In genomic region chr11:204587-205109, GRCh38 we compare ENCODE assay signal across 19 cellular contexts. TPM values are rescaled to one million over a fixed set of nuclear protein-coding genes. Genes with fewer than 3 reads are reported as not detected.
DNase-seq lines count a peak whose midpoint lies in the region; ATAC-seq and TF ChIP-seq lines count a peak whose summit lies in the region.
"Had no signal": no experiment of that assay in that cellular context is flagged by ENCODE, and none has a peak within 500 bp of the region (broad histone marks: within the 10 kb centered on the region; RNA-seq: fewer than 3 reads in every experiment).

No MANE protein-coding gene starts in this region.

- H3K4me3 ChIP-seq in GM23248 = no peak overlapping the region

- CTCF ChIA-PET in activated CD8-positive, alpha-beta memory T cell treated with anti-CD3 and anti-CD28 coated beads, Interleukin-2, amount 10 ng/mL, durations not matched to agents 7 days and 5 days (lab: Charles Lee) = no interaction called here

- no peaks in the 10 kb centered on the region for H3K9me3 Mint-ChIP-seq in activated CD8-positive, alpha-beta memory T cell treated with anti-CD3 and anti-CD28 coated beads, Interleukin-2, amount 10 ng/mL, durations not matched to agents 7 days and 5 days (ENCODE audit: low read depth)
- H3K9me3 Mint-ChIP-seq in chondrocyte (ENCODE audit: low read depth) = no peaks in the 10 kb centered on the region

- no peak overlapping the region for H3K27ac Mint-ChIP-seq in activated CD8-positive, alpha-beta memory T cell treated with anti-CD3 and anti-CD28 coated beads, Interleukin-2, amount 10 ng/mL, durations not matched to agents 7 days and 5 days
- no peak overlapping the region for H3K27ac Mint-ChIP-seq in chondrocyte (ENCODE audit: unreplicated experiment)

- peaks cover 30% of the 10 kb centered on the region for H3F3A ChIP-seq in GM23248 (ENCODE audit: insufficient read depth)

- peaks cover 68% of the 10 kb centered on the region for H3K79me2 ChIP-seq in GM23248 (ENCODE audit: insufficient read depth)

- no peaks in the 10 kb centered on the region for H3K9me2 ChIP-seq in GM23248 (ENCODE audit: insufficient read depth)

- in situ Hi-C loops in GM23248 (cut with MboI) = no loop called here

- no peaks in the 10 kb centered on the region for H4K20me1 ChIP-seq in GM23248 (ENCODE audit: insufficient read depth)

- H3K4me2 ChIP-seq in GM23248 (ENCODE audit: unreplicated experiment) = no peak overlapping the region

- H3K36me3 ChIP-seq in GM23248 (ENCODE audit: low read depth) = peaks cover 13% of the 10 kb centered on the region; the same call in 1 of the 2 replicates

- peak overlapping the region; percentile 6; the same call in 1 of the 2 replicates for H3K9ac ChIP-seq in GM23248

- no peaks in the 10 kb centered on the region for H3K9me3 ChIP-seq in GM23248 (ENCODE audit: low read depth)
- H3K9me3 ChIP-seq: Caco-2, psoas muscle had no signal

- no peaks in the 10 kb centered on the region for H3K27me3 Mint-ChIP-seq in activated CD8-positive, alpha-beta memory T cell treated with anti-CD3 and anti-CD28 coated beads, Interleukin-2, amount 10 ng/mL, durations not matched to agents 7 days and 5 days
- no peaks in the 10 kb centered on the region for H3K27me3 Mint-ChIP-seq in chondrocyte (ENCODE audit: low read depth)

- 76 to 79% methylated on average over 11 to 12 of the region's 12 CpGs for whole genome bisulfite sequencing in GM23248 (ENCODE audit: low coverage in 1 of 2, low lambda C conversion rate in 2 of 2, missing lambda C conversion rate in 2 of 2), 2 experiments

- ATAC-seq in activated CD8-positive, alpha-beta memory T cell treated with anti-CD3 and anti-CD28 coated beads, Interleukin-2, amount 10 ng/mL, durations not matched to agents 7 days and 5 days = no peak
- no peak for ATAC-seq in foreskin keratinocyte
- ATAC-seq: left colon, psoas muscle had no signal

- H3K27ac ChIP-seq in GM23248 (no peak overlapping the region), foreskin keratinocyte (no peak overlapping the region)

- H3K4me3 Mint-ChIP-seq in activated CD8-positive, alpha-beta memory T cell treated with anti-CD3 and anti-CD28 coated beads, Interleukin-2, amount 10 ng/mL, durations not matched to agents 7 days and 5 days = no peak overlapping the region
- H3K4me3 Mint-ChIP-seq in chondrocyte (ENCODE audit: unreplicated experiment) = no peak overlapping the region

- TF ChIP-seq CTCF in chondrocyte (IDR thresholded peaks at IDR 0.05) = no peak
- TF ChIP-seq CTCF in foreskin keratinocyte (conservative IDR thresholded peaks at IDR 0.05) = no peak

- H2AFZ ChIP-seq in GM23248 = no peak overlapping the region

- intact Hi-C loops in posterior vena cava (cut with DNase I) = loop anchor here in 1 of 2 donors (10.0 kb wide), 1 partner anchor 160 kb away; the partner anchor contains the start of gene B4GALNT4

- H3K4me1 ChIP-seq in GM23248 (ENCODE audit: insufficient read depth) (peaks cover 15% of the 10 kb centered on the region), foreskin keratinocyte (no peaks in the 10 kb centered on the region)

- no peaks in the 10 kb centered on the region for H3K27me3 ChIP-seq in GM23248 (replicated peaks; ENCODE audit: insufficient read depth)
- no peaks in the 10 kb centered on the region for H3K27me3 ChIP-seq in foreskin keratinocyte

- H3K36me3 Mint-ChIP-seq in activated CD8-positive, alpha-beta memory T cell treated with anti-CD3 and anti-CD28 coated beads, Interleukin-2, amount 10 ng/mL, durations not matched to agents 7 days and 5 days = peaks cover 6% of the 10 kb centered on the region
- peaks cover 13% of the 10 kb centered on the region for H3K36me3 Mint-ChIP-seq in chondrocyte (ENCODE audit: low read depth)

- DNase-seq in activated CD8-positive, alpha-beta memory T cell treated with anti-CD3 and anti-CD28 coated beads for 24 hours = peak; percentile 55
- DNase-seq in activated CD8-positive, alpha-beta memory T cell treated with anti-CD3 and anti-CD28 coated beads, Interleukin-2, amount 10 ng/mL, durations not matched to agents 7 days and 5 days = no peak
- no peak for DNase-seq in GM23248
- peak; percentile 47 for DNase-seq in chondrocyte (ENCODE audit: low spot score)
- peak; percentile 37 for DNase-seq in posterior vena cava (ENCODE audit: low spot score)
- no peak for DNase-seq in GM19238 (ENCODE audit: insufficient read length, low spot score)
- DNase-seq in hippocampal formation (lab: John Stamatoyannopoulos, UW) = no peak
- no peak for DNase-seq in foreskin keratinocyte
- DNase-seq: GDM1, hypothalamus, left colon, NCI-H1930, NCI-H524 treated with DMSO at 0.1 percent for 48 hours, OCI-M1, psoas muscle, substantia nigra had no signal

- H3K4me1 Mint-ChIP-seq in activated CD8-positive, alpha-beta memory T cell treated with anti-CD3 and anti-CD28 coated beads, Interleukin-2, amount 10 ng/mL, durations not matched to agents 7 days and 5 days = peaks cover 47% of the 10 kb centered on the region
- peaks cover 34% of the 10 kb centered on the region for H3K4me1 Mint-ChIP-seq in chondrocyte (ENCODE audit: low read depth)

RNA-seq across cellular contexts. Expression of gene BET1L, which starts 2.6 kb away (rescaled TPM):
- total RNA-seq in activated CD8-positive, alpha-beta memory T cell treated with anti-CD3 and anti-CD28 coated beads, Interleukin-2, amount 10 ng/mL, durations not matched to agents 7 days and 5 days = 10 to 100 TPM; 28.8 to 31.7 TPM
- total RNA-seq in GM23248 (2014; rRNA removed; shearing (Covaris generic)) = 25.7 and 27.2 TPM in 2 replicates
- 76.6 and 78.5 TPM in 2 replicates for polyA plus RNA-seq in GM23248 (2016; fragmentation: Nextera tagmentation; extraction: Ambion mirVana)
- 58.0 to 71.1 TPM (median 59.6 TPM) in 3 replicates for total RNA-seq in chondrocyte
- 10 to 100 TPM; 37.5 to 39.1 TPM for total RNA-seq in posterior vena cava
- total RNA-seq in foreskin keratinocyte = 16.9 and 20.8 TPM in 2 replicates
- 23.1 and 25.0 TPM in 2 replicates for polyA plus RNA-seq in foreskin keratinocyte

RNA-seq across cellular contexts. Expression of gene RIC8A, which starts 2.9 kb away (rescaled TPM):
- 100 to 1,000 TPM; 110 to 113 TPM for total RNA-seq in activated CD8-positive, alpha-beta memory T cell treated with anti-CD3 and anti-CD28 coated beads, Interleukin-2, amount 10 ng/mL, durations not matched to agents 7 days and 5 days
- total RNA-seq in GM23248 (2014; rRNA removed; shearing (Covaris generic)) = 220 and 226 TPM in 2 replicates
- polyA plus RNA-seq in GM23248 (2016; fragmentation: Nextera tagmentation; extraction: Ambion mirVana) (121 and 132 TPM in 2 replicates), foreskin keratinocyte (113 and 121 TPM in 2 replicates)
- total RNA-seq in chondrocyte (107 to 130 TPM (median 124 TPM) in 3 replicates), posterior vena cava (10 to 100 TPM; 73.8 to 87.5 TPM), foreskin keratinocyte (143 and 159 TPM in 2 replicates)

RNA-seq across cellular contexts. Expression of gene SCGB1C1, which starts 11.8 kb away (rescaled TPM):
- total RNA-seq in activated CD8-positive, alpha-beta memory T cell treated with anti-CD3 and anti-CD28 coated beads, Interleukin-2, amount 10 ng/mL, durations not matched to agents 7 days and 5 days = not detected
- total RNA-seq in GM23248 (2014; rRNA removed; shearing (Covaris generic)) = not detected in 2 replicates
- not detected in 2 replicates for polyA plus RNA-seq in GM23248 (2016; fragmentation: Nextera tagmentation; extraction: Ambion mirVana)
- not detected in 3 replicates for total RNA-seq in chondrocyte
- not detected for total RNA-seq in posterior vena cava
- total RNA-seq in foreskin keratinocyte = not detected in 2 replicates
- polyA plus RNA-seq in foreskin keratinocyte = not detected in 2 replicates
- total RNA-seq: Caco-2, dermis microvascular lymphatic vessel endothelial cell, fibroblast of lung, left colon, psoas muscle had no signal
- polyA plus RNA-seq: fibroblast of lung, psoas muscle had no signal

RNA-seq across cellular contexts. Expression of gene SIRT3, which starts 31.5 kb away (rescaled TPM):
- 10 to 100 TPM; 12.8 to 15.9 TPM for total RNA-seq in activated CD8-positive, alpha-beta memory T cell treated with anti-CD3 and anti-CD28 coated beads, Interleukin-2, amount 10 ng/mL, durations not matched to agents 7 days and 5 days
- 10.5 and 15.5 TPM in 2 replicates for total RNA-seq in GM23248 (2014; rRNA removed; shearing (Covaris generic))
- polyA plus RNA-seq in GM23248 (2016; fragmentation: Nextera tagmentation; extraction: Ambion mirVana) = 12.3 and 14.9 TPM in 2 replicates
- total RNA-seq in chondrocyte = 14.5 to 20.9 TPM (median 18.5 TPM) in 3 replicates
- 10 to 100 TPM in 1 of 2 donors, 1 to 10 TPM in 1; 9.1 to 13.3 TPM for total RNA-seq in posterior vena cava
- total RNA-seq in foreskin keratinocyte = 8.0 and 8.1 TPM in 2 replicates
- 9.5 and 11.4 TPM in 2 replicates for polyA plus RNA-seq in foreskin keratinocyte

RNA-seq across cellular contexts. Expression of gene PSMD13, which starts 32.1 kb away (rescaled TPM):
- total RNA-seq in activated CD8-positive, alpha-beta memory T cell treated with anti-CD3 and anti-CD28 coated beads, Interleukin-2, amount 10 ng/mL, durations not matched to agents 7 days and 5 days = 100 to 1,000 TPM; 166 to 199 TPM
- 127 and 145 TPM in 2 replicates for total RNA-seq in GM23248 (2014; rRNA removed; shearing (Covaris generic))
- polyA plus RNA-seq in GM23248 (2016; fragmentation: Nextera tagmentation; extraction: Ambion mirVana) (188 and 193 TPM in 2 replicates), foreskin keratinocyte (182 and 190 TPM in 2 replicates)
- total RNA-seq in chondrocyte (103 to 122 TPM (median 104 TPM) in 3 replicates), posterior vena cava (10 to 100 TPM; 83.2 to 89.6 TPM), foreskin keratinocyte (163 and 185 TPM in 2 replicates)

Comparison
In these comparisons a context has a peak if more than half of its experiments do, and no peak if none do; other contexts are left out.
1. DNase-seq: peak in activated CD8-positive, alpha-beta memory T cell treated with anti-CD3 and anti-CD28 coated beads for 24 hours (single experiment), chondrocyte (single experiment) and posterior vena cava (single experiment); none in activated CD8-positive, alpha-beta memory T cell treated with anti-CD3 and anti-CD28 coated beads, Interleukin-2, amount 10 ng/mL, durations not matched to agents 7 days and 5 days (single experiment), GM23248 (single experiment), GM19238 (single experiment), hippocampal formation (0 of 2) and foreskin keratinocyte (0 of 2).